Comparison of ENCODE assay signal across 8 cellular contexts in genomic region chr3:48466386-48467109, GRCh38. TPM values are rescaled to one million over a fixed set of nuclear protein-coding genes. Genes with fewer than 3 reads are reported as not detected.
DNase-seq lines count a peak whose midpoint lies in the region; ATAC-seq lines count a peak whose summit lies in the region.

No MANE protein-coding gene starts in this region.

- H3K27ac Mint-ChIP-seq in immature natural killer cell: peak overlapping the region; percentile 95 to 99 (median 98)

- H3K27me3 Mint-ChIP-seq in immature natural killer cell (ENCODE audit: low read depth in 3 of 3): peaks cover 2 to 7% (median 3%) of the 10 kb centered on the region in 3 donors

- peak overlapping the region; percentile 84 to 88 (median 87) for H3K4me3 Mint-ChIP-seq in immature natural killer cell

- peak overlapping the region; percentile 100 for H3K27ac ChIP-seq in angular gyrus (ENCODE audit: low read depth, low read length)

- H3K9me3 Mint-ChIP-seq in immature natural killer cell: no peaks in the 10 kb centered on the region

- peak; percentile 80 for DNase-seq in activated CD8-positive, alpha-beta memory T cell treated with anti-CD3 and anti-CD28 coated beads for 24 hours
- DNase-seq in activated CD8-positive, alpha-beta memory T cell treated with anti-CD3 and anti-CD28 coated beads, Interleukin-2, amount 50 U/mL, for 4 hours: no peak
- DNase-seq in LHCN-M2 (ENCODE audit: low read depth): peak; percentile 25
- peak; percentile 26 to 42 (median 27) for DNase-seq in immature natural killer cell
- peak; percentile 27 to 29 for DNase-seq in stimulated activated CD4-positive, alpha-beta T cell treated with anti-CD3 and anti-CD28 coated beads, Interleukin-4, amount 100 ng/mL, for 4 hours
- no peak for DNase-seq in GF-D8 (lab: John Stamatoyannopoulos, UW)

- H3K36me3 Mint-ChIP-seq in immature natural killer cell: peaks cover 0 to 12% (median 4%) of the 10 kb centered on the region in 3 donors

- ATAC-seq in HG03135 (IDR thresholded peaks at IDR 0.05; ENCODE audit: unreplicated experiment): no peak

- peaks cover 53 to 57% of the 10 kb centered on the region in 2 donors for H3K4me1 Mint-ChIP-seq in immature natural killer cell

RNA-seq across cellular contexts. Expression of gene ATRIP, which starts 20.0 kb away (rescaled TPM):
- total RNA-seq in LHCN-M2 (2014; rRNA removed): 13.9 and 14.1 TPM in 2 replicates
- polyA plus RNA-seq in LHCN-M2 (2012): 7.8 TPM
- polyA plus RNA-seq in immature natural killer cell: 10 to 100 TPM in 1 of 3 donors, 1 to 10 TPM in 2; 6.4 to 12.6 (median 6.6) TPM

RNA-seq across cellular contexts. Expression of gene TMA7, which starts 26.5 kb away (rescaled TPM):
- total RNA-seq in LHCN-M2 (2014; rRNA removed): 312 and 406 TPM in 2 replicates
- polyA plus RNA-seq in LHCN-M2 (2012): 681 TPM
- polyA plus RNA-seq in immature natural killer cell: 1,000 to 10,000 TPM in 1 of 3 donors, 100 to 1,000 TPM in 2; 593 to 1,259 (median 677) TPM

RNA-seq across cellular contexts. Expression of gene CCDC51, which starts 26.6 kb away (rescaled TPM):
- total RNA-seq in LHCN-M2 (2014; rRNA removed): 28.8 and 29.8 TPM in 2 replicates
- 27.4 TPM for polyA plus RNA-seq in LHCN-M2 (2012)
- 10 to 100 TPM; 10.2 to 16.3 (median 10.6) TPM for polyA plus RNA-seq in immature natural killer cell

RNA-seq across cellular contexts. Expression of gene PLXNB1, which starts 36.7 kb away (rescaled TPM):
- total RNA-seq in LHCN-M2 (2014; rRNA removed): 21.5 and 23.4 TPM in 2 replicates
- 8.8 TPM for polyA plus RNA-seq in LHCN-M2 (2012)
- under 1 TPM in 2 of 3 donors, not detected in 1; 0.11 to 0.19 TPM for polyA plus RNA-seq in immature natural killer cell

RNA-seq across cellular contexts. Expression of gene SHISA5, which starts 37.4 kb away (rescaled TPM):
- 192 and 227 TPM in 2 replicates for total RNA-seq in LHCN-M2 (2014; rRNA removed)
- 259 TPM for polyA plus RNA-seq in LHCN-M2 (2012)
- 100 to 1,000 TPM; 351 to 618 (median 505) TPM for polyA plus RNA-seq in immature natural killer cell

Comparison
In these comparisons a context has a peak if more than half of its experiments do, and no peak if none do; other contexts are left out.
1. DNase-seq: peak in activated CD8-positive, alpha-beta memory T cell treated with anti-CD3 and anti-CD28 coated beads for 24 hours (single experiment), LHCN-M2 (single experiment), immature natural killer cell (3 of 3) and stimulated activated CD4-positive, alpha-beta T cell treated with anti-CD3 and anti-CD28 coated beads, Interleukin-4, amount 100 ng/mL, for 4 hours (2 of 2); none in activated CD8-positive, alpha-beta memory T cell treated with anti-CD3 and anti-CD28 coated beads, Interleukin-2, amount 50 U/mL, for 4 hours (single experiment) and GF-D8 (single experiment).